Comparison of ENCODE assay signal across 8 cellular contexts in the genomic region with DNA sequence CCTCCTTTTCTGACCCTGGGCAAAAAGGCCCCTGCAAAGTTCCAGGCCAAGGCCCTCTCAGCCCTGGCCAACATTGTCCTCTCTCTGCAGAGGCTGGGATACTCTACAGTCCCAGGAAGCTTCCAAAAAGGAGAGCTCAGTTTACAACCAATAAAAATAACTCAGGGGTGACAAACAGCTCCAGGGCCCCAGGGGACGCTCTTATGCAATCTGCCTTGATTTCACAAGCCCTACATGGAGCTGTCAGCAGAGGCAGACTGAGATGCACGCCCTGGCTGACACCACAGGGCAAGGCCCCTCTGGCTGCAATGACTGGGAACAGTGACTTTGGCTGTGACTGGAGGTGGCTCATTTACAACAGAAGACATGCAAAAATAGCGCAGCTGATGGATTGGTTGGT.
DNase-seq lines count a peak whose midpoint lies in the region; ATAC-seq and TF ChIP-seq lines count a peak whose summit lies in the region.

No MANE protein-coding gene starts in this region.

- H3K4me3 Mint-ChIP-seq in activated CD8-positive, alpha-beta T cell treated with anti-CD3 and anti-CD28 coated beads for 36 hours = no peak overlapping the region

- intact Hi-C loops in mammary epithelial cell (cut with micrococcal nuclease) = no loop called here
- intact Hi-C loops in activated CD8-positive, alpha-beta T cell treated with anti-CD3 and anti-CD28 coated beads for 36 hours (cut with micrococcal nuclease) = no loop called here

- no peak overlapping the region for H3K4me3 ChIP-seq in mammary epithelial cell (replicated peaks in 1 of 3; ENCODE audit: insufficient read depth in 1 of 3, low read depth in 2 of 3, low read length in 3 of 3)

- peaks cover 2% of the 10 kb centered on the region for H3K4me1 Mint-ChIP-seq in activated CD8-positive, alpha-beta T cell treated with anti-CD3 and anti-CD28 coated beads for 36 hours (ENCODE audit: low read depth)

- 22% methylated on average over 3 of the region's 3 CpGs for WGBS in mammary epithelial cell (ENCODE audit: low coverage, missing lambda C conversion rate)

- H3K9ac ChIP-seq in mammary epithelial cell (ENCODE audit: insufficient read depth, low read length) = no peak overlapping the region

- DNase-seq in AML-193 (lab: John Stamatoyannopoulos, UW) (peak; percentile 86 to 87), Kasumi-1 (lab: John Stamatoyannopoulos, UW) (peak; percentile 85 to 87), mammary epithelial cell (peak; percentile 78), medulla oblongata (ENCODE audit: extremely low spot score) (peak; percentile 65)
- no peak for DNase-seq in activated CD8-positive, alpha-beta T cell treated with anti-CD3 and anti-CD28 coated beads for 36 hours
- DNase-seq in stimulated activated naive CD8-positive, alpha-beta T cell treated with anti-CD3 and anti-CD28 coated beads, Interleukin-15, Interleukin-2, amounts not matched to agents 100 U/mL and 50 U/mL, for 24 hours = no peak

- CTCF ChIA-PET in mammary epithelial cell (lab: Charles Lee; ENCODE audit: low non-redundant PET) = interaction anchor here (0.6 kb wide), 1 partner anchor 125 kb away, joined by 4 read pairs; no protein-coding TSS in a partner anchor
- CTCF ChIA-PET in activated CD8-positive, alpha-beta T cell treated with anti-CD3 and anti-CD28 coated beads for 36 hours (lab: Charles Lee) = interaction anchor here (1.5 kb wide), 1 partner anchor 409 kb away, joined by 3 read pairs; no protein-coding TSS in a partner anchor

- ATAC-seq in activated CD8-positive, alpha-beta T cell treated with anti-CD3 and anti-CD28 coated beads for 36 hours = no peak
- no peak for ATAC-seq in GM18511 (IDR thresholded peaks at IDR 0.05; ENCODE audit: unreplicated experiment)
- ATAC-seq in GM21367 (IDR thresholded peaks at IDR 0.05; ENCODE audit: unreplicated experiment) = no peak
- ATAC-seq in stimulated activated naive CD8-positive, alpha-beta T cell treated with anti-CD3 and anti-CD28 coated beads, Interleukin-15, Interleukin-2, amounts not matched to agents 100 U/mL and 50 U/mL, for 24 hours = no peak

- POLR2A ChIA-PET in activated CD8-positive, alpha-beta T cell treated with anti-CD3 and anti-CD28 coated beads for 36 hours (lab: Charles Lee) = no interaction called here

- H3K9me3 Mint-ChIP-seq in activated CD8-positive, alpha-beta T cell treated with anti-CD3 and anti-CD28 coated beads for 36 hours = no peaks in the 10 kb centered on the region

- H3K27me3 ChIP-seq in mammary epithelial cell (ENCODE audit: insufficient read depth, low read length) = no peaks in the 10 kb centered on the region

- peak in 1 of 2 donors; percentile 24 for TF ChIP-seq CTCF in mammary epithelial cell (conservative IDR thresholded peaks at IDR 0.05 in 1 of 2, IDR thresholded peaks at IDR 0.05 in 1 of 2; ENCODE audit: extremely low read depth in 1 of 2, insufficient read depth in 1 of 2, low read depth in 1 of 2, low read length in 2 of 2)
- no peak for TF ChIP-seq CTCF in activated CD8-positive, alpha-beta T cell treated with anti-CD3 and anti-CD28 coated beads for 36 hours (IDR thresholded peaks at IDR 0.05)

- H3K36me3 ChIP-seq in mammary epithelial cell (ENCODE audit: insufficient read depth, low read length) = no peaks in the 10 kb centered on the region

- no peaks in the 10 kb centered on the region for H3K9me3 ChIP-seq in mammary epithelial cell (replicated peaks; ENCODE audit: insufficient read depth, low read length)

- H3K4me2 ChIP-seq in mammary epithelial cell (ENCODE audit: insufficient read depth, low read depth, low read length) = no peak overlapping the region

- no peak overlapping the region for H3K27ac ChIP-seq in mammary epithelial cell (ENCODE audit: insufficient read depth, low read depth, low read length)

- in situ Hi-C loops in mammary epithelial cell (cut with MboI; ENCODE audit: low sequenced_read_pairs in 2 of 2) = no loop called here

- no peaks in the 10 kb centered on the region for H3K36me3 Mint-ChIP-seq in activated CD8-positive, alpha-beta T cell treated with anti-CD3 and anti-CD28 coated beads for 36 hours (ENCODE audit: low read depth)

- H3K27me3 Mint-ChIP-seq in activated CD8-positive, alpha-beta T cell treated with anti-CD3 and anti-CD28 coated beads for 36 hours = no peaks in the 10 kb centered on the region

- H3K4me1 ChIP-seq in mammary epithelial cell (ENCODE audit: insufficient read depth, low read length) = peaks cover 16% of the 10 kb centered on the region

- no peaks in the 10 kb centered on the region for H4K20me1 ChIP-seq in mammary epithelial cell (ENCODE audit: insufficient read depth, low read length)

- BruUV-seq in mammary epithelial cell (replicated peaks; lab: Mats Ljungman, UMichigan) = no TSS peak

- H2AFZ ChIP-seq in mammary epithelial cell (ENCODE audit: low read depth, low read length) = no peak overlapping the region

- H3K79me2 ChIP-seq in mammary epithelial cell (ENCODE audit: insufficient read depth, low read length) = no peaks in the 10 kb centered on the region

- H3K27ac Mint-ChIP-seq in activated CD8-positive, alpha-beta T cell treated with anti-CD3 and anti-CD28 coated beads for 36 hours = no peak overlapping the region

- dilution Hi-C loops in mammary epithelial cell (cut with HindIII; ENCODE audit: low sequenced_read_pairs) = no loop called here

Comparison
In these comparisons a context has a peak if more than half of its experiments do, and no peak if none do; other contexts are left out.
1. DNase-seq: peak in AML-193 (2 of 2), Kasumi-1 (2 of 2), mammary epithelial cell (single experiment) and medulla oblongata (single experiment); none in activated CD8-positive, alpha-beta T cell treated with anti-CD3 and anti-CD28 coated beads for 36 hours (single experiment) and stimulated activated naive CD8-positive, alpha-beta T cell treated with anti-CD3 and anti-CD28 coated beads, Interleukin-15, Interleukin-2, amounts not matched to agents 100 U/mL and 50 U/mL, for 24 hours (single experiment).